24 cellular contexts compared by ENCODE assay signal in genomic region chr7:136912339-136912738, GRCh38. TPM values are rescaled to one million over a fixed set of nuclear protein-coding genes. Genes with fewer than 3 reads are reported as not detected.
"Had no signal": no experiment of that assay in that cellular context is flagged by ENCODE, and none has a peak within 500 bp of the region (broad histone marks: within the 10 kb centered on the region; RNA-seq: fewer than 3 reads in every experiment).

No MANE protein-coding gene starts in this region.

- FAIRE-seq: HTR-8/SVneo, RCC 7860 had no signal

- H3K4me2 ChIP-seq: SK-N-SH had no signal

- H3K27ac ChIP-seq: HL-60 had no signal

- H3K9ac ChIP-seq: SK-N-SH had no signal

- DNase-seq: KBM-7, MV-4-11, NCI-H1092, NCI-H1105 treated with DMSO at 0.1 percent for 48 hours, NCI-H1417 treated with DMSO at 0.1 percent for 48 hours, NCI-H146, NCI-H1694 treated with DMSO at 0.1 percent for 48 hours, NCI-H2029, NCI-H2081 treated with DMSO at 0.1 percent for 48 hours, NCI-H2171, NCI-H226, NCI-H446, NCI-H510A, NCI-H524 treated with DMSO at 0.1 percent for 48 hours, NCI-H69, NCI-H774, Right ventricle myocardium superior, RPMI8226, SK-N-SH, SW 1271 had no signal

- H3K9me3 ChIP-seq: SK-N-SH had no signal

RNA-seq across cellular contexts. Expression of gene CHRM2, which starts 43.9 kb away (rescaled TPM):
- total RNA-seq: MCF 10A had no signal
